Comparison of ENCODE assay signal across 26 cellular contexts in the genomic region with DNA sequence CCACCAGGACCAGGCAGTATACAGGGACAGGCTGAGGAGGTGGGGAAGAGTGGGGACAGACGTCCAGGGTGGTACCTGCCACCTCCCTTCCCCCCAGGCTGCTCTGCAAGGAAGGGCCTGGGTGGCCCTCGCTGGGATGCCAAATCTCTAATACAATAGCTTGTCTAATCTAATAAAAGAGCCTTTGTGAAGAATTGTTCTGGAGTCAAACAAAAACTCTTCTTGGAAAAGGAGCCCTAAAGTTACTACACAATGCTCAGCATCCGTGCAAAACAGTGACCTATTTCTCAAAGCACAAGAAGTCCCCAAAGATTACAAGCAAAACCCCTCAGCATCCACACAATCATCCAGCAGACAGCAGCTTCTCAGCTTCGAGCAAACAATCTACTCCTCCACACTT. TPM values are rescaled to one million over a fixed set of nuclear protein-coding genes. Genes with fewer than 3 reads are reported as not detected.
"Had no signal": no experiment of that assay in that cellular context is flagged by ENCODE, and none has a peak within 500 bp of the region (broad histone marks: within the 10 kb centered on the region; RNA-seq: fewer than 3 reads in every experiment).

No MANE protein-coding gene starts in this region.

- DNase-seq: activated CD4-positive, CD25-positive, alpha-beta regulatory T cell treated with anti-CD3 and anti-CD28 coated beads, Interleukin-2, amount 50 U/mL, for 72 hours; activated naive CD4-positive, alpha-beta T cell treated with anti-CD3 and anti-CD28 coated beads for 36 hours; activated naive CD8-positive, alpha-beta T cell treated with anti-CD3 and anti-CD28 coated beads, Interleukin-2, amount 10 ng/mL, durations not matched to agents 7 days and 5 days; activated T-cell treated with anti-CD3 and anti-CD28 coated beads, Interleukin-2, amount 50 U/mL, for 1 hour; amniotic stem cell; cerebellar nuclear complex; effector CD4-positive, alpha-beta T cell; erythroblast; foreskin keratinocyte; left cardiac atrium; mucosa of descending colon; occipital lobe; right cardiac atrium; SJCRH30; stimulated activated CD4-positive, alpha-beta T cell treated with anti-CD3 and anti-CD28 coated beads, Interleukin-1b, Interleukin-23, amount 100 ng/mL, for 48 hours; stimulated activated naive CD8-positive, alpha-beta T cell treated with anti-CD3 and anti-CD28 coated beads, Interleukin-15, amount 100 ng/mL, for 72 hours; T-cell; upper lobe of left lung; WERI-Rb-1 had no signal

- H3K4me3 ChIP-seq: hepatocyte, mucosa of descending colon, SJCRH30, thoracic aorta, upper lobe of left lung had no signal

- H3K9me3 ChIP-seq: mucosa of descending colon, SJCRH30 had no signal

- H3K4me1 ChIP-seq: foreskin keratinocyte, SJCRH30, upper lobe of left lung had no signal

- H3K27ac Mint-ChIP-seq: activated naive CD4-positive, alpha-beta T cell treated with anti-CD3 and anti-CD28 coated beads for 36 hours; activated naive CD8-positive, alpha-beta T cell treated with anti-CD3 and anti-CD28 coated beads, Interleukin-2, amount 10 ng/mL, durations not matched to agents 7 days and 5 days; activated T-helper 17 cell treated with anti-CD3 and anti-CD28 coated beads, Interleukin-2, amount 50 U/mL, for 72 hours; memory B cell; progenitor cell of endocrine pancreas; stimulated activated effector memory CD8-positive, alpha-beta T cell treated with anti-CD3 and anti-CD28 coated beads, Interleukin-12 subunit alpha, Interleukin-12 subunit beta, amount 100 ng/mL, for 72 hours; stimulated activated naive CD8-positive, alpha-beta T cell treated with anti-CD3 and anti-CD28 coated beads, Interleukin-15, amount 100 ng/mL, for 72 hours; T-cell; T-helper 2 cell treated with Interferon-gamma antibody and Interleukin-4, amounts not matched to agents 5 μg/mL and 100 μg/mL, for 36 hours had no signal

- H3K36me3 Mint-ChIP-seq: activated naive CD8-positive, alpha-beta T cell treated with anti-CD3 and anti-CD28 coated beads, Interleukin-2, amount 10 ng/mL, durations not matched to agents 7 days and 5 days; stimulated activated effector memory CD8-positive, alpha-beta T cell treated with anti-CD3 and anti-CD28 coated beads, Interleukin-12 subunit alpha, Interleukin-12 subunit beta, amount 100 ng/mL, for 72 hours; T-cell had no signal

- H3K9me3 Mint-ChIP-seq: T-helper 2 cell treated with Interferon-gamma antibody and Interleukin-4, amounts not matched to agents 5 μg/mL and 100 μg/mL, for 36 hours had no signal

- H3K36me3 ChIP-seq: SJCRH30, thoracic aorta, upper lobe of left lung, WERI-Rb-1 had no signal

- H3K4me3 Mint-ChIP-seq: activated naive CD4-positive, alpha-beta T cell treated with anti-CD3 and anti-CD28 coated beads for 36 hours; activated naive CD8-positive, alpha-beta T cell treated with anti-CD3 and anti-CD28 coated beads, Interleukin-2, amount 10 ng/mL, durations not matched to agents 7 days and 5 days; activated T-helper 17 cell treated with anti-CD3 and anti-CD28 coated beads, Interleukin-2, amount 50 U/mL, for 72 hours; memory B cell; stimulated activated effector memory CD8-positive, alpha-beta T cell treated with anti-CD3 and anti-CD28 coated beads, Interleukin-12 subunit alpha, Interleukin-12 subunit beta, amount 100 ng/mL, for 72 hours; stimulated activated naive CD8-positive, alpha-beta T cell treated with anti-CD3 and anti-CD28 coated beads, Interleukin-15, amount 100 ng/mL, for 72 hours; T-cell; T-helper 2 cell treated with Interferon-gamma antibody and Interleukin-4, amounts not matched to agents 5 μg/mL and 100 μg/mL, for 36 hours had no signal

- ATAC-seq: activated T-helper 17 cell treated with anti-CD3 and anti-CD28 coated beads, Interleukin-2, amount 50 U/mL, for 72 hours; foreskin keratinocyte; left cardiac atrium; mucosa of descending colon; right cardiac atrium; stimulated activated effector memory CD8-positive, alpha-beta T cell treated with anti-CD3 and anti-CD28 coated beads, Interleukin-12 subunit alpha, Interleukin-12 subunit beta, amount 100 ng/mL, for 72 hours; stimulated activated naive CD8-positive, alpha-beta T cell treated with anti-CD3 and anti-CD28 coated beads, Interleukin-15, amount 100 ng/mL, for 72 hours; T-cell had no signal

- H3K4me1 Mint-ChIP-seq: activated naive CD8-positive, alpha-beta T cell treated with anti-CD3 and anti-CD28 coated beads, Interleukin-2, amount 10 ng/mL, durations not matched to agents 7 days and 5 days; activated T-helper 17 cell treated with anti-CD3 and anti-CD28 coated beads, Interleukin-2, amount 50 U/mL, for 72 hours; memory B cell; stimulated activated effector memory CD8-positive, alpha-beta T cell treated with anti-CD3 and anti-CD28 coated beads, Interleukin-12 subunit alpha, Interleukin-12 subunit beta, amount 100 ng/mL, for 72 hours; T-cell had no signal

- H3K27me3 ChIP-seq: foreskin keratinocyte, hepatocyte, SJCRH30, upper lobe of left lung had no signal

- H3K27ac ChIP-seq: foreskin keratinocyte, hepatocyte, SJCRH30, thoracic aorta, upper lobe of left lung, WERI-Rb-1 had no signal

- H3K27me3 Mint-ChIP-seq: progenitor cell of endocrine pancreas had no signal

RNA-seq across cellular contexts. Expression of a gene that starts 17.5 kb away (rescaled TPM):
- polyA plus RNA-seq: foreskin keratinocyte had no signal
